30 cellular contexts compared by ENCODE assay signal in genomic region chr10:4459531-4459930, GRCh38.
A peak's percentile ranks its signal among the peaks of the same experiment; 100 is the strongest.
DNase-seq lines count a peak whose midpoint lies in the region; ATAC-seq, FAIRE-seq and TF ChIP-seq lines count a peak whose summit lies in the region.
"Had no signal": no experiment of that assay in that cellular context is flagged by ENCODE, and none has a peak within 500 bp of the region (broad histone marks: within the 10 kb centered on the region; RNA-seq: fewer than 3 reads in every experiment).

No MANE protein-coding gene starts in this region.

- H3K4me1 ChIP-seq in fibroblast of lung (ENCODE audit: control insufficient read depth, extremely low read depth, insufficient read depth, low read length) (no peaks in the 10 kb centered on the region), mucosa of descending colon (ENCODE audit: low read depth) (no peaks in the 10 kb centered on the region), HAP-1 (no peaks in the 10 kb centered on the region)
- H3K4me1 ChIP-seq: Peyer's patch, right lobe of liver, SJCRH30, suprapubic skin, upper lobe of right lung had no signal

- intact Hi-C loops in mucosa of descending colon (cut with DNase I, micrococcal nuclease) = no loop called here

- no peaks in the 10 kb centered on the region for H3K36me3 Mint-ChIP-seq in osteocyte (ENCODE audit: unreplicated experiment)
- H3K36me3 Mint-ChIP-seq: activated naive CD8-positive, alpha-beta T cell had no signal

- H3K9ac ChIP-seq in fibroblast of lung (ENCODE audit: insufficient read depth, low read length) = no peak overlapping the region

- no peak overlapping the region for H2AFZ ChIP-seq in fibroblast of lung (ENCODE audit: low read length)

- H3K9me3 ChIP-seq in fibroblast of lung (ENCODE audit: control insufficient read depth, insufficient read depth, low read depth, low read length) (no peaks in the 10 kb centered on the region), mucosa of descending colon (no peaks in the 10 kb centered on the region), HAP-1 (no peaks in the 10 kb centered on the region)
- H3K9me3 ChIP-seq: Peyer's patch, right lobe of liver, SJCRH30, suprapubic skin, upper lobe of right lung had no signal

- no peaks in the 10 kb centered on the region for H3K36me3 ChIP-seq in fibroblast of lung (ENCODE audit: control insufficient read depth, insufficient read depth, low read length)
- no peaks in the 10 kb centered on the region for H3K36me3 ChIP-seq in mucosa of descending colon (ENCODE audit: low read depth)
- no peaks in the 10 kb centered on the region for H3K36me3 ChIP-seq in HAP-1 (replicated peaks)
- H3K36me3 ChIP-seq: Peyer's patch, right lobe of liver, SJCRH30, suprapubic skin, upper lobe of right lung had no signal

- H3K9me3 Mint-ChIP-seq in osteocyte (ENCODE audit: unreplicated experiment) = peaks cover 9% of the 10 kb centered on the region
- H3K9me3 Mint-ChIP-seq: T-helper 1 cell treated with Interleukin-12 subunit alpha and Interleukin-12 subunit beta and Interleukin-4 antibody, amounts not matched to agents 30 μg/mL and 1 μg/mL, for 36 hours had no signal

- peak; percentile 55 for FAIRE-seq in RCC 7860 (lab: Jason Lieb, UNC)
- FAIRE-seq: TTC549 had no signal

- no peaks in the 10 kb centered on the region for H3K27me3 ChIP-seq in fibroblast of lung (ENCODE audit: control insufficient read depth, insufficient read depth, low read length)
- no peaks in the 10 kb centered on the region for H3K27me3 ChIP-seq in HAP-1 (ENCODE audit: low read depth)
- H3K27me3 ChIP-seq: Peyer's patch, right lobe of liver, SJCRH30, suprapubic skin, upper lobe of right lung had no signal

- DNase-seq in DMS53 treated with DMSO at 0.1 percent for 48 hours (lab: John Stamatoyannopoulos, UW; ENCODE audit: unreplicated experiment) (peak; percentile 23), RCC 7860 (ENCODE audit: low spot score) (peak; percentile 69), fibroblast of lung (ENCODE audit: low read depth in 2 of 2) (peak; percentile 14 to 68), mucosa of descending colon (no peak), osteocyte (ENCODE audit: extremely low spot score, unreplicated experiment) (no peak), HAP-1 (ENCODE audit: low spot score in 2 of 2) (no peak)
- DNase-seq in activated CD8-positive, alpha-beta memory T cell treated with anti-CD3 and anti-CD28 coated beads, Interleukin-2, amount 50 U/mL, for 4 hours = no peak
- DNase-seq: activated CD4-positive, alpha-beta T cell treated with anti-CD3 and anti-CD28 coated beads for 1 hour; activated CD8-positive, alpha-beta T cell treated with anti-CD3 and anti-CD28 coated beads, Interleukin-2, amount 10 ng/mL, durations not matched to agents 7 days and 5 days; activated T-cell treated with anti-CD3 and anti-CD28 coated beads for 4 hours; cerebellar nuclear complex; DMS79 treated with DMSO at 0.1 percent for 48 hours; NCI-H1048; NCI-H187; NCI-H526 treated with DMSO at 0.1 percent for 48 hours; right lobe of liver; SJCRH30; stimulated activated CD4-positive, alpha-beta T cell treated with anti-CD3 and anti-CD28 coated beads, Interleukin-4, amount 100 ng/mL, for 4 hours; stimulated activated naive CD4-positive, alpha-beta T cell; upper lobe of right lung had no signal

- ATAC-seq in mucosa of descending colon (peak; percentile 60), GM18873 (IDR thresholded peaks at IDR 0.05; ENCODE audit: low FRiP score, unreplicated experiment) (no peak)
- ATAC-seq: activated CD8-positive, alpha-beta T cell treated with anti-CD3 and anti-CD28 coated beads, Interleukin-2, amount 10 ng/mL, durations not matched to agents 7 days and 5 days; HCT116; upper lobe of right lung had no signal

- no peak overlapping the region for H3K27ac Mint-ChIP-seq in osteocyte (ENCODE audit: unreplicated experiment)
- H3K27ac Mint-ChIP-seq: activated CD8-positive, alpha-beta T cell treated with anti-CD3 and anti-CD28 coated beads, Interleukin-2, amount 10 ng/mL, durations not matched to agents 7 days and 5 days; activated naive CD8-positive, alpha-beta T cell; B cell; progenitor cell of endocrine pancreas; T-helper 1 cell treated with Interleukin-12 subunit alpha and Interleukin-12 subunit beta and Interleukin-4 antibody, amounts not matched to agents 30 μg/mL and 1 μg/mL, for 36 hours had no signal

- in situ Hi-C loops in HAP-1 (cut with MboI; ENCODE audit: low sequenced_read_pairs) = no loop called here

- TF ChIP-seq CTCF in fibroblast of lung (conservative IDR thresholded peaks at IDR 0.05 in 1 of 2, IDR thresholded peaks at IDR 0.05 in 1 of 2; ENCODE audit: low read depth in 1 of 2, low read length in 2 of 2) (no peak), mucosa of descending colon (IDR thresholded peaks at IDR 0.05) (no peak), osteocyte (IDR thresholded peaks at IDR 0.05) (no peak)

- no peaks in the 10 kb centered on the region for H3K27me3 Mint-ChIP-seq in osteocyte (ENCODE audit: unreplicated experiment)
- H3K27me3 Mint-ChIP-seq: progenitor cell of endocrine pancreas had no signal

- H3K4me2 ChIP-seq in fibroblast of lung (ENCODE audit: extremely low read depth, insufficient read depth, low read length) = no peak overlapping the region

- H3K79me2 ChIP-seq in fibroblast of lung (ENCODE audit: control insufficient read depth, insufficient read depth, low read length) = no peaks in the 10 kb centered on the region

- no peaks in the 10 kb centered on the region for H4K20me1 ChIP-seq in fibroblast of lung (ENCODE audit: control insufficient read depth, extremely low read depth, insufficient read depth, low read length)

- H3K27ac ChIP-seq in fibroblast of lung (ENCODE audit: insufficient read depth, low read length) = no peak overlapping the region
- H3K27ac ChIP-seq: Peyer's patch, right lobe of liver, SJCRH30, suprapubic skin, upper lobe of right lung had no signal

- no peak overlapping the region for H3K4me3 Mint-ChIP-seq in osteocyte (ENCODE audit: unreplicated experiment)
- H3K4me3 Mint-ChIP-seq: activated CD8-positive, alpha-beta T cell treated with anti-CD3 and anti-CD28 coated beads, Interleukin-2, amount 10 ng/mL, durations not matched to agents 7 days and 5 days; activated naive CD8-positive, alpha-beta T cell; B cell; neural crest cell; T-helper 1 cell treated with Interleukin-12 subunit alpha and Interleukin-12 subunit beta and Interleukin-4 antibody, amounts not matched to agents 30 μg/mL and 1 μg/mL, for 36 hours had no signal

- H3K4me3 ChIP-seq in fibroblast of lung (replicated peaks in 1 of 4; ENCODE audit: control extremely low read depth in 1 of 4, insufficient read depth in 1 of 4, low read depth in 3 of 4, low read length in 4 of 4) (no peak overlapping the region), mucosa of descending colon (no peak overlapping the region), HAP-1 (no peak overlapping the region)
- H3K4me3 ChIP-seq: Peyer's patch, right lobe of liver, SJCRH30, suprapubic skin, upper lobe of right lung had no signal

- peaks cover 6% of the 10 kb centered on the region for H3K4me1 Mint-ChIP-seq in osteocyte (ENCODE audit: unreplicated experiment)
- H3K4me1 Mint-ChIP-seq: B cell, neural crest cell had no signal

Comparison
In these comparisons a context has a peak if more than half of its experiments do, and no peak if none do; other contexts are left out.
1. DNase-seq: peak in DMS53 treated with DMSO at 0.1 percent for 48 hours (single experiment), RCC 7860 (single experiment) and fibroblast of lung (2 of 2); none in mucosa of descending colon (0 of 3), osteocyte (single experiment), activated CD8-positive, alpha-beta memory T cell treated with anti-CD3 and anti-CD28 coated beads, Interleukin-2, amount 50 U/mL, for 4 hours (single experiment) and HAP-1 (0 of 2).